Comparison of ENCODE assay signal across 29 cellular contexts in genomic region chr5:585962-586628, GRCh38.
"Had no signal": no experiment of that assay in that cellular context is flagged by ENCODE, and none has a peak within 500 bp of the region (broad histone marks: within the 10 kb centered on the region; RNA-seq: fewer than 3 reads in every experiment).

No MANE protein-coding gene starts in this region.

- H3K4me3 ChIP-seq: ascending aorta, cardiac muscle cell, Peyer's patch, SJSA1 had no signal

- H3K36me3 ChIP-seq: ascending aorta, cardiac muscle cell, Peyer's patch, SJSA1, WERI-Rb-1 had no signal

- H3K27ac Mint-ChIP-seq: activated CD4-positive, alpha-beta memory T cell treated with anti-CD3 and anti-CD28 coated beads, Interleukin-2, amount 10 ng/mL, durations not matched to agents 7 days and 5 days; activated naive CD4-positive, alpha-beta T cell treated with anti-CD3 and anti-CD28 coated beads, Interleukin-2, amount 50 U/mL, for 24 hours; activated naive CD8-positive, alpha-beta T cell treated with anti-CD3 and anti-CD28 coated beads, Interleukin-2, amount 10 ng/mL, durations not matched to agents 7 days and 5 days; activated T-cell treated with anti-CD3 and anti-CD28 coated beads, Interleukin-2, amount 50 U/mL, for 24 hours; activated T-helper 2 cell treated with anti-CD3 and anti-CD28 coated beads, Interferon-gamma antibody, Interleukin-2, Interleukin-4, amounts not matched to agents 10 μg/mL and 5 μg/mL and 100 μg/mL, durations not matched to agents 14 hours and 24 hours and 36 hours; T-cell; T-helper 17 cell had no signal

- H3K4me3 Mint-ChIP-seq: activated CD4-positive, alpha-beta memory T cell treated with anti-CD3 and anti-CD28 coated beads, Interleukin-2, amount 10 ng/mL, durations not matched to agents 7 days and 5 days; activated naive CD4-positive, alpha-beta T cell treated with anti-CD3 and anti-CD28 coated beads, Interleukin-2, amount 50 U/mL, for 24 hours; activated naive CD8-positive, alpha-beta T cell treated with anti-CD3 and anti-CD28 coated beads, Interleukin-2, amount 10 ng/mL, durations not matched to agents 7 days and 5 days; activated T-cell treated with anti-CD3 and anti-CD28 coated beads, Interleukin-2, amount 50 U/mL, for 24 hours; T-cell; T-helper 17 cell had no signal

- H3K36me3 Mint-ChIP-seq: activated naive CD4-positive, alpha-beta T cell treated with anti-CD3 and anti-CD28 coated beads, Interleukin-2, amount 50 U/mL, for 24 hours; activated naive CD8-positive, alpha-beta T cell treated with anti-CD3 and anti-CD28 coated beads, Interleukin-2, amount 10 ng/mL, durations not matched to agents 7 days and 5 days; T-cell had no signal

- DNase-seq: activated CD4-positive, alpha-beta memory T cell treated with anti-CD3 and anti-CD28 coated beads, Interleukin-2, amount 10 ng/mL, durations not matched to agents 7 days and 5 days; activated CD4-positive, alpha-beta T cell treated with anti-CD3 and anti-CD28 coated beads for 1 hour; activated CD4-positive, alpha-beta T cell treated with anti-CD3 and anti-CD28 coated beads for 48 hours; activated CD4-positive, CD25-positive, alpha-beta regulatory T cell; activated gamma-delta T cell; activated naive CD4-positive, alpha-beta T cell treated with Interleukin-2 at 50 U/mL for 16 hours; activated naive CD8-positive, alpha-beta T cell treated with anti-CD3 and anti-CD28 coated beads, Interleukin-2, amount 10 ng/mL, durations not matched to agents 7 days and 5 days; activated T-cell treated with anti-CD3 and anti-CD28 coated beads, Interleukin-2, amount 50 U/mL, for 24 hours; amygdala; MM.1S; MV-4-11; NCI-H1436 treated with DMSO at 0.1 percent for 48 hours; NCI-H1694 treated with DMSO at 0.1 percent for 48 hours; NCI-H2029; NCI-H345; NCI-H524 treated with DMSO at 0.1 percent for 48 hours; SHP77 treated with DMSO at 0.1 percent for 48 hours; SK-N-SH; T-cell; T-helper 17 cell; T1000; WERI-Rb-1 had no signal

- H3K4me1 Mint-ChIP-seq: activated CD4-positive, alpha-beta memory T cell treated with anti-CD3 and anti-CD28 coated beads, Interleukin-2, amount 10 ng/mL, durations not matched to agents 7 days and 5 days; activated naive CD4-positive, alpha-beta T cell treated with anti-CD3 and anti-CD28 coated beads, Interleukin-2, amount 50 U/mL, for 24 hours; T-cell; T-helper 17 cell had no signal

- H3K9me3 Mint-ChIP-seq: activated CD4-positive, alpha-beta memory T cell treated with anti-CD3 and anti-CD28 coated beads, Interleukin-2, amount 10 ng/mL, durations not matched to agents 7 days and 5 days; activated naive CD4-positive, alpha-beta T cell treated with anti-CD3 and anti-CD28 coated beads, Interleukin-2, amount 50 U/mL, for 24 hours; T-cell had no signal

- ATAC-seq: T-cell, T-helper 17 cell had no signal

- H3K4me1 ChIP-seq: ascending aorta, Peyer's patch, SJSA1 had no signal

- H3K27ac ChIP-seq: ascending aorta, cardiac muscle cell, KMS-11, Peyer's patch, SJSA1, WERI-Rb-1 had no signal

- H3K27me3 ChIP-seq: ascending aorta, Peyer's patch had no signal

- H3K9me3 ChIP-seq: Peyer's patch, SJSA1, SK-N-SH had no signal
